In the genomic region with DNA sequence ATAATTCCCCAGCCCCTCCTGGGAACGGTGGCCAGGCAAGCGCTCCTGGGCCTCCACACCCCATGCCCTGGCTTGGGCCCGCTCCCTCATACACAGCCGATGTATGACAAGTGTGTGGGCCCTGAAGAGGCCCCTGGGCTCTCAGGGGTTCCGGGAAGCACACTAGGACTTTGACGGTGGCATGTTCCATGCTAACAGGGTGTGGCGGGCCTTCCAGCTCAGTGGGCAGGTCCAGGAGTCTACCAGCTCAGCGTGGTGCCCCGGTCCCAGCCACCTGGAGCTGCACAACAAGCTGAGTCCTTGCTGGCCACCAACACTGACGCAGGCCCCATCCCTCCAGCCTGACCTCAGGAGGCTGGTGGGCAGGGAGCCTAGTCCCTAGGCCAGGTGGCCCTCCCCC, we compare ENCODE assay signal across 2 cellular contexts.
TF ChIP-seq lines count a peak whose summit lies in the region.

No MANE protein-coding gene starts in this region.

TF ChIP-seq in HEK293, 187 proteins besides CTCF, POLR2A, EP300 and RAD21:
- TF ChIP-seq, protein P1, sequence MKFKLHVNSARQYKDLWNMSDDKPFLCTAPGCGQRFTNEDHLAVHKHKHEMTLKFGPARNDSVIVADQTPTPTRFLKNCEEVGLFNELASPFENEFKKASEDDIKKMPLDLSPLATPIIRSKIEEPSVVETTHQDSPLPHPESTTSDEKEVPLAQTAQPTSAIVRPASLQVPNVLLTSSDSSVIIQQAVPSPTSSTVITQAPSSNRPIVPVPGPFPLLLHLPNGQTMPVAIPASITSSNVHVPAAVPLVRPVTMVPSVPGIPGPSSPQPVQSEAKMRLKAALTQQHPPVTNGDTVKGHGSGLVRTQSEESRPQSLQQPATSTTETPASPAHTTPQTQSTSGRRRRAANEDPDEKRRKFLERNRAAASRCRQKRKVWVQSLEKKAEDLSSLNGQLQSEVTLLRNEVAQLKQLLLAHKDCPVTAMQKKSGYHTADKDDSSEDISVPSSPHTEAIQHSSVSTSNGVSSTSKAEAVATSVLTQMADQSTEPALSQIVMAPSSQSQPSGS (tag by site-specific recombination; IDR thresholded peaks at IDR 0.05; ENCODE audit: low read depth) = no peak
- TF ChIP-seq ZIC2 (tag by site-specific recombination; IDR thresholded peaks at IDR 0.05) (peak; percentile 61), ZNF426 (tag by site-specific recombination; IDR thresholded peaks at IDR 0.05) (no peak)

TF ChIP-seq in IMR-90, 13 proteins besides CTCF, POLR2A, EP300 and RAD21:
- no peak for TF ChIP-seq RCOR1 (IDR thresholded peaks at IDR 0.05; ENCODE audit: insufficient replicate concordance, low read length)
- no peak for TF ChIP-seq FOS (IDR thresholded peaks at IDR 0.05; ENCODE audit: low read depth, low read length)
- TF ChIP-seq BHLHE40 (IDR thresholded peaks at IDR 0.05; ENCODE audit: low read depth, low read length) = no peak
- no peak for TF ChIP-seq MAFK (IDR thresholded peaks at IDR 0.05; ENCODE audit: low read depth, low read length)
- TF ChIP-seq MXI1 (IDR thresholded peaks at IDR 0.05; ENCODE audit: borderline replicate concordance, low read depth, low read length) = no peak
- no peak for TF ChIP-seq MAZ (IDR thresholded peaks at IDR 0.05; ENCODE audit: borderline replicate concordance, low read depth, low read length)
- TF ChIP-seq, protein P2, sequence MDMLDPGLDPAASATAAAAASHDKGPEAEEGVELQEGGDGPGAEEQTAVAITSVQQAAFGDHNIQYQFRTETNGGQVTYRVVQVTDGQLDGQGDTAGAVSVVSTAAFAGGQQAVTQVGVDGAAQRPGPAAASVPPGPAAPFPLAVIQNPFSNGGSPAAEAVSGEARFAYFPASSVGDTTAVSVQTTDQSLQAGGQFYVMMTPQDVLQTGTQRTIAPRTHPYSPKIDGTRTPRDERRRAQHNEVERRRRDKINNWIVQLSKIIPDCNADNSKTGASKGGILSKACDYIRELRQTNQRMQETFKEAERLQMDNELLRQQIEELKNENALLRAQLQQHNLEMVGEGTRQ (IDR thresholded peaks at IDR 0.05; ENCODE audit: low read depth, low read length) = no peak
- no peak for TF ChIP-seq SMC3 (IDR thresholded peaks at IDR 0.05; ENCODE audit: low read depth, low read length)
- TF ChIP-seq RFX5 (IDR thresholded peaks at IDR 0.05; ENCODE audit: low read depth, low read length) = no peak
- TF ChIP-seq, protein P3, sequence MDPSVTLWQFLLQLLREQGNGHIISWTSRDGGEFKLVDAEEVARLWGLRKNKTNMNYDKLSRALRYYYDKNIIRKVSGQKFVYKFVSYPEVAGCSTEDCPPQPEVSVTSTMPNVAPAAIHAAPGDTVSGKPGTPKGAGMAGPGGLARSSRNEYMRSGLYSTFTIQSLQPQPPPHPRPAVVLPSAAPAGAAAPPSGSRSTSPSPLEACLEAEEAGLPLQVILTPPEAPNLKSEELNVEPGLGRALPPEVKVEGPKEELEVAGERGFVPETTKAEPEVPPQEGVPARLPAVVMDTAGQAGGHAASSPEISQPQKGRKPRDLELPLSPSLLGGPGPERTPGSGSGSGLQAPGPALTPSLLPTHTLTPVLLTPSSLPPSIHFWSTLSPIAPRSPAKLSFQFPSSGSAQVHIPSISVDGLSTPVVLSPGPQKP (IDR thresholded peaks at IDR 0.05; ENCODE audit: borderline replicate concordance, low read depth, low read length) = no peak
